Comparison of ENCODE assay signal across 30 cellular contexts in genomic region chr16:71257768-71258167, GRCh38. TPM values are rescaled to one million over a fixed set of nuclear protein-coding genes. Genes with fewer than 3 reads are reported as not detected.
"Had no signal": no experiment of that assay in that cellular context is flagged by ENCODE, and none has a peak within 500 bp of the region (broad histone marks: within the 10 kb centered on the region; RNA-seq: fewer than 3 reads in every experiment).

No MANE protein-coding gene starts in this region.

- H3K4me3 Mint-ChIP-seq: naive B cell; naive thymus-derived CD8-positive, alpha-beta T cell; nephron progenitor cell; neural crest cell; stimulated activated memory B cell treated with anti-CD40 and anti-IgM and Interleukin-4, amounts not matched to agents 10 μg/mL and 1 μg/mL and 100 μg/mL, for 72 hours had no signal

- H3K27ac ChIP-seq: neutrophil, pancreas, psoas muscle, skin epidermis, stomach, thoracic aorta, thyroid gland, tibial nerve, upper lobe of left lung, vagina had no signal

- H3K27ac Mint-ChIP-seq: naive B cell; naive thymus-derived CD8-positive, alpha-beta T cell; nephron progenitor cell; progenitor cell of endocrine pancreas; stimulated activated memory B cell treated with anti-CD40 and anti-IgM and Interleukin-4, amounts not matched to agents 10 μg/mL and 1 μg/mL and 100 μg/mL, for 72 hours had no signal

- H3K9me3 ChIP-seq: neutrophil, pancreas, psoas muscle, spleen, stomach, thoracic aorta, thyroid gland, tibial nerve, upper lobe of left lung, vagina had no signal

- DNase-seq: naive B cell; naive thymus-derived CD8-positive, alpha-beta T cell; nephron progenitor cell; pancreas; psoas muscle; right cardiac atrium; spleen; stimulated activated CD4-positive, alpha-beta T cell treated with anti-CD3 and anti-CD28 coated beads, Interleukin-12 subunit alpha, Interleukin-12 subunit beta, amount 100 ng/mL, for 4 hours; stimulated activated CD4-positive, alpha-beta T cell treated with anti-CD3 and anti-CD28 coated beads, Interleukin-1b, Interleukin-23, amount 100 ng/mL, for 48 hours; stimulated activated CD4-positive, alpha-beta T cell treated with anti-CD3 and anti-CD28 coated beads, Interleukin-4, amount 100 ng/mL, for 1 hour; stimulated activated CD4-positive, alpha-beta T cell treated with anti-CD3 and anti-CD28 coated beads, Interleukin-4, amount 100 ng/mL, for 4 hours; stimulated activated CD8-positive, alpha-beta memory T cell treated with anti-CD3 and anti-CD28 coated beads, Interleukin-4, amount 100 ng/mL, for 48 hours; stimulated activated naive CD4-positive, alpha-beta T cell; stimulated activated naive CD8-positive, alpha-beta T cell treated with anti-CD3 and anti-CD28 coated beads, Interleukin-15, Interleukin-2, amounts not matched to agents 100 U/mL and 50 U/mL, for 24 hours; stomach; thyroid gland; trophoblast cell; upper lobe of left lung had no signal

- H3K36me3 ChIP-seq: neutrophil, pancreas, spleen, stomach, thoracic aorta, thyroid gland, tibial nerve, upper lobe of left lung, vagina had no signal

- H3K4me1 ChIP-seq: pancreas, psoas muscle, stomach, thyroid gland, upper lobe of left lung, vagina had no signal

- FAIRE-seq: pancreas, urothelium cell line had no signal

- H3K27me3 ChIP-seq: pancreas, stomach, thyroid gland, tibial nerve, upper lobe of left lung, vagina had no signal

- H3K4me3 ChIP-seq: pancreas, psoas muscle, skin epidermis, smooth muscle cell, spleen, stomach, thoracic aorta, thyroid gland, tibial nerve, upper lobe of left lung, vagina had no signal

- H3K9me3 Mint-ChIP-seq: naive B cell; naive thymus-derived CD8-positive, alpha-beta T cell; nephron progenitor cell; neural crest cell; stimulated activated memory B cell treated with anti-CD40 and anti-IgM and Interleukin-4, amounts not matched to agents 10 μg/mL and 1 μg/mL and 100 μg/mL, for 72 hours had no signal

- ATAC-seq: naive thymus-derived CD8-positive, alpha-beta T cell; pancreas; psoas muscle; right cardiac atrium; sciatic nerve; stimulated activated memory B cell treated with anti-CD40 and anti-IgM and Interleukin-4, amounts not matched to agents 10 μg/mL and 1 μg/mL and 100 μg/mL, for 72 hours; stimulated activated naive CD8-positive, alpha-beta T cell treated with anti-CD3 and anti-CD28 coated beads, Interleukin-15, Interleukin-2, amounts not matched to agents 100 U/mL and 50 U/mL, for 24 hours had no signal

- H3K4me2 ChIP-seq: smooth muscle cell had no signal

RNA-seq across cellular contexts. Expression of gene HYDIN, which starts 27.2 kb away (rescaled TPM):
- total RNA-seq: naive thymus-derived CD8-positive, alpha-beta T cell; osteocyte; vagina had no signal
- polyA plus RNA-seq: naive thymus-derived CD8-positive, alpha-beta T cell had no signal
